ENCODE assay signal across 13 cellular contexts in genomic region chr14:101229666-101230065, GRCh38.
A peak's percentile ranks its signal among the peaks of the same experiment; 100 is the strongest.
DNase-seq lines count a peak whose midpoint lies in the region; ATAC-seq and TF ChIP-seq lines count a peak whose summit lies in the region.
"Had no signal": no experiment of that assay in that cellular context is flagged by ENCODE, and none has a peak within 500 bp of the region (broad histone marks: within the 10 kb centered on the region; RNA-seq: fewer than 3 reads in every experiment).

No MANE protein-coding gene starts in this region.

- H3K4me2 ChIP-seq in MM.1S (ENCODE audit: low read depth, low read length) = no peak overlapping the region

- no peak overlapping the region for H2AFZ ChIP-seq in MM.1S (ENCODE audit: low read length)

- no peaks in the 10 kb centered on the region for H3K9me3 ChIP-seq in vagina
- no peaks in the 10 kb centered on the region for H3K9me3 ChIP-seq in MM.1S (replicated peaks; ENCODE audit: insufficient read depth, low read length)
- H3K9me3 ChIP-seq in left ventricle myocardium inferior (replicated peaks) = no peaks in the 10 kb centered on the region
- H3K9me3 ChIP-seq: MG63 had no signal

- H4K20me1 ChIP-seq in MM.1S (ENCODE audit: insufficient read depth, low read length) = no peaks in the 10 kb centered on the region

- ATAC-seq in natural killer cell treated with Interleukin-12 subunit alpha and Interleukin-12 subunit beta and Interleukin-15 and Interleukin-18, amount 100 ng/mL, for 72 hours = no peak
- ATAC-seq in natural killer cell (no peak), GM21447 (IDR thresholded peaks at IDR 0.05; ENCODE audit: unreplicated experiment) (no peak)

- no peaks in the 10 kb centered on the region for H3K9me3 Mint-ChIP-seq in natural killer cell treated with Interleukin-12 subunit alpha and Interleukin-12 subunit beta and Interleukin-15 and Interleukin-18, amount 100 ng/mL, for 72 hours
- H3K9me3 Mint-ChIP-seq in natural killer cell (no peaks in the 10 kb centered on the region), nephron progenitor cell (peaks cover 3% of the 10 kb centered on the region)

- DNase-seq in natural killer cell treated with Interleukin-12 subunit alpha and Interleukin-12 subunit beta and Interleukin-15 and Interleukin-18, amount 100 ng/mL, for 72 hours (ENCODE audit: low spot score) = peak; percentile 44
- no peak for DNase-seq in natural killer cell
- no peak for DNase-seq in fibroblast of mammary gland (ENCODE audit: low read depth)
- no peak for DNase-seq in nephron progenitor cell
- DNase-seq in vagina (ENCODE audit: extremely low spot score in 2 of 2) = peak in 1 of 2 donors; percentile 85
- DNase-seq in MM.1S = no peak
- no peak for DNase-seq in left ventricle myocardium inferior
- DNase-seq: C1 segment of cervical spinal cord, GOT3, Karpas-422, MG63, NCI-H1092 treated with DMSO at 0.1 percent for 48 hours had no signal

- no peaks in the 10 kb centered on the region for H3K4me1 Mint-ChIP-seq in natural killer cell treated with Interleukin-12 subunit alpha and Interleukin-12 subunit beta and Interleukin-15 and Interleukin-18, amount 100 ng/mL, for 72 hours (ENCODE audit: low read depth in 2 of 2)
- no peaks in the 10 kb centered on the region for H3K4me1 Mint-ChIP-seq in natural killer cell
- H3K4me1 Mint-ChIP-seq in nephron progenitor cell = peaks cover 56% of the 10 kb centered on the region

- no peak overlapping the region for H3K9ac ChIP-seq in MM.1S (ENCODE audit: low read length)

- TF ChIP-seq CTCF in natural killer cell (IDR thresholded peaks at IDR 0.05) (no peak), fibroblast of mammary gland (conservative IDR thresholded peaks at IDR 0.05; ENCODE audit: control insufficient read depth, insufficient read depth, low read depth, low read length) (no peak), nephron progenitor cell (IDR thresholded peaks at IDR 0.05) (no peak), vagina (IDR thresholded peaks at IDR 0.05) (no peak), MM.1S (IDR thresholded peaks at IDR 0.05; ENCODE audit: low read length) (no peak), left ventricle myocardium inferior (IDR thresholded peaks at IDR 0.05; ENCODE audit: borderline replicate concordance) (no peak)

- no peaks in the 10 kb centered on the region for H3K27me3 Mint-ChIP-seq in natural killer cell treated with Interleukin-12 subunit alpha and Interleukin-12 subunit beta and Interleukin-15 and Interleukin-18, amount 100 ng/mL, for 72 hours
- no peaks in the 10 kb centered on the region for H3K27me3 Mint-ChIP-seq in natural killer cell (ENCODE audit: low read depth in 2 of 2)
- H3K27me3 Mint-ChIP-seq in nephron progenitor cell (ENCODE audit: low read depth, poor library complexity) = peaks cover 7% of the 10 kb centered on the region

- no peak for TF ChIP-seq POLR2A in vagina (IDR thresholded peaks at IDR 0.05)

- no peaks in the 10 kb centered on the region for H3K36me3 Mint-ChIP-seq in natural killer cell treated with Interleukin-12 subunit alpha and Interleukin-12 subunit beta and Interleukin-15 and Interleukin-18, amount 100 ng/mL, for 72 hours
- H3K36me3 Mint-ChIP-seq in natural killer cell (no peaks in the 10 kb centered on the region), nephron progenitor cell (ENCODE audit: low read depth) (no peaks in the 10 kb centered on the region)

- H3K27ac ChIP-seq in vagina (peak overlapping the region; percentile 30), MM.1S (ENCODE audit: low read length) (no peak overlapping the region), left ventricle myocardium inferior (replicated peaks) (no peak overlapping the region)

- H3K4me3 Mint-ChIP-seq in natural killer cell treated with Interleukin-12 subunit alpha and Interleukin-12 subunit beta and Interleukin-15 and Interleukin-18, amount 100 ng/mL, for 72 hours = no peak overlapping the region
- H3K4me3 Mint-ChIP-seq in natural killer cell (no peak overlapping the region), nephron progenitor cell (peak overlapping the region; percentile 58)

- H3F3A ChIP-seq in MM.1S (ENCODE audit: insufficient read depth, low read length) = no peaks in the 10 kb centered on the region

- H3K4me1 ChIP-seq in vagina (peaks cover 6% of the 10 kb centered on the region), MM.1S (ENCODE audit: low read length) (no peaks in the 10 kb centered on the region), left ventricle myocardium inferior (no peaks in the 10 kb centered on the region)

- H3K79me2 ChIP-seq in MM.1S (ENCODE audit: low read length) = no peaks in the 10 kb centered on the region

- no peaks in the 10 kb centered on the region for H3K36me3 ChIP-seq in vagina
- H3K36me3 ChIP-seq in MM.1S (replicated peaks; ENCODE audit: insufficient read depth, low read length) = no peaks in the 10 kb centered on the region
- H3K36me3 ChIP-seq in left ventricle myocardium inferior = no peaks in the 10 kb centered on the region
- H3K36me3 ChIP-seq: MG63 had no signal

- no peak overlapping the region for H3K27ac Mint-ChIP-seq in natural killer cell treated with Interleukin-12 subunit alpha and Interleukin-12 subunit beta and Interleukin-15 and Interleukin-18, amount 100 ng/mL, for 72 hours
- no peak overlapping the region for H3K27ac Mint-ChIP-seq in natural killer cell
- no peak overlapping the region for H3K27ac Mint-ChIP-seq in nephron progenitor cell

- intact Hi-C loops in natural killer cell (cut with micrococcal nuclease) = no loop called here
- intact Hi-C loops in vagina (cut with DNase I) = loop anchor here (10.0 kb wide), 1 partner anchor 395 kb away; no protein-coding TSS in a partner anchor
- intact Hi-C loops in left ventricle myocardium inferior (cut with micrococcal nuclease) = no loop called here

- H3K4me3 ChIP-seq in fibroblast of mammary gland (ENCODE audit: control insufficient read depth, low read depth, low read length) (peak overlapping the region; percentile 10), vagina (peak overlapping the region; percentile 26 to 34), MM.1S (ENCODE audit: low read length) (no peak overlapping the region), left ventricle myocardium inferior (no peak overlapping the region)
- H3K4me3 ChIP-seq: MG63 had no signal

- no peaks in the 10 kb centered on the region for H3K9me2 ChIP-seq in MM.1S (replicated peaks; ENCODE audit: insufficient read depth, low read length)

- H3K27me3 ChIP-seq in vagina (no peaks in the 10 kb centered on the region), MM.1S (replicated peaks; ENCODE audit: insufficient read depth, low read length) (no peaks in the 10 kb centered on the region), left ventricle myocardium inferior (ENCODE audit: low read depth) (peaks cover 30% of the 10 kb centered on the region)
- H3K27me3 ChIP-seq: MG63 had no signal

Comparison
In these comparisons a context has a peak if more than half of its experiments do, and no peak if none do; other contexts are left out.
1. H3K4me3 ChIP-seq: peak in fibroblast of mammary gland (single experiment) and vagina (2 of 2); none in MM.1S (single experiment) and left ventricle myocardium inferior (single experiment).